Comparison of ENCODE assay signal across 13 cellular contexts in genomic region chr10:50585921-50586739, GRCh38. TPM values are rescaled to one million over a fixed set of nuclear protein-coding genes. Genes with fewer than 3 reads are reported as not detected.
A peak's percentile ranks its signal among the peaks of the same experiment; 100 is the strongest.
DNase-seq lines count a peak whose midpoint lies in the region; ATAC-seq and TF ChIP-seq lines count a peak whose summit lies in the region.
"Had no signal": no experiment of that assay in that cellular context is flagged by ENCODE, and none has a peak within 500 bp of the region (broad histone marks: within the 10 kb centered on the region; RNA-seq: fewer than 3 reads in every experiment).

No MANE protein-coding gene starts in this region.

- intact Hi-C loops in mucosa of descending colon (cut with DNase I, micrococcal nuclease) (no loop called here), tibial artery (cut with DNase I; ENCODE audit: low total_unique reads) (no loop called here)

- H3K27ac ChIP-seq in caudate nucleus (ENCODE audit: low read depth, low read length) (peak overlapping the region; percentile 55), tibial artery (no peak overlapping the region)
- H3K27ac ChIP-seq: WERI-Rb-1 had no signal

- no peaks in the 10 kb centered on the region for H3K27me3 ChIP-seq in tibial artery

- TF ChIP-seq CTCF in mucosa of descending colon (IDR thresholded peaks at IDR 0.05) (no peak), tibial artery (IDR thresholded peaks at IDR 0.05) (no peak), GM10266 (IDR thresholded peaks at IDR 0.05; ENCODE audit: control insufficient read depth, insufficient read depth, low read depth, missing control alignments) (no peak)

- H3K4me3 ChIP-seq in mucosa of descending colon (no peak overlapping the region), tibial artery (no peak overlapping the region)
- H3K4me3 ChIP-seq: lung had no signal

- H3K4me1 ChIP-seq in mucosa of descending colon (ENCODE audit: low read depth), result no peaks in the 10 kb centered on the region
- H3K4me1 ChIP-seq in tibial artery, result peaks cover 0 to 3% (median 0%) of the 10 kb centered on the region in 4 donors

- ATAC-seq in mucosa of descending colon (peak; percentile 51), GM18870 (IDR thresholded peaks at IDR 0.05; ENCODE audit: unreplicated experiment) (no peak)

- DNase-seq in Daoy (ENCODE audit: low read depth), result peak; percentile 56
- peak; percentile 76 for DNase-seq in NCI-H226
- peak in 2 of 61 donors; percentile 35 to 45 for DNase-seq in caudate nucleus (lab: John Stamatoyannopoulos, UW)
- DNase-seq in mucosa of descending colon, result no peak
- DNase-seq in NCI-H82 (lab: John Stamatoyannopoulos, UW), result no peak
- no peak for DNase-seq in tibial artery
- DNase-seq in GM10266 (ENCODE audit: extremely low spot score), result no peak
- DNase-seq: central memory CD4-positive, alpha-beta T cell; NCI-H1930; OCI-M1; WERI-Rb-1 had no signal

- no peaks in the 10 kb centered on the region for H3K36me3 ChIP-seq in mucosa of descending colon (ENCODE audit: low read depth)
- H3K36me3 ChIP-seq in tibial artery, result peaks cover 10 to 14% (median 11%) of the 10 kb centered on the region in 3 donors
- H3K36me3 ChIP-seq: WERI-Rb-1 had no signal

- H3K9me3 ChIP-seq in mucosa of descending colon (no peaks in the 10 kb centered on the region), tibial artery (no peaks in the 10 kb centered on the region)

RNA-seq across cellular contexts. Expression of gene SGMS1, which starts 37.6 kb away (rescaled TPM):
- 13.5 and 13.9 TPM in 2 replicates for total RNA-seq in Daoy (2014; rRNA removed; shearing (Covaris generic))
- total RNA-seq in mucosa of descending colon, result 10 to 100 TPM; 14.4 to 28.4 (median 20.0) TPM

Comparison
In these comparisons a context has a peak if more than half of its experiments do, and no peak if none do; other contexts are left out.
1. DNase-seq: peak in Daoy (single experiment) and NCI-H226 (single experiment); none in mucosa of descending colon (0 of 3), NCI-H82 (single experiment), tibial artery (0 of 2) and GM10266 (single experiment).